ENCODE assay signal across 30 cellular contexts in genomic region chr6:169639653-169640278, GRCh38.
DNase-seq lines count a peak whose midpoint lies in the region; ATAC-seq, FAIRE-seq and TF ChIP-seq lines count a peak whose summit lies in the region.
"Had no signal": no experiment of that assay in that cellular context is flagged by ENCODE, and none has a peak within 500 bp of the region (broad histone marks: within the 10 kb centered on the region; RNA-seq: fewer than 3 reads in every experiment).

No MANE protein-coding gene starts in this region.

- CTCF ChIA-PET in H1 (lab: Charles Lee; ENCODE audit: partially characterized antibody) = no interaction called here

- no peak overlapping the region for H2BK12ac ChIP-seq in H1 (ENCODE audit: low read depth, low read length)

- H3K79me1 ChIP-seq in H1 (ENCODE audit: low read depth, low read length) = no peaks in the 10 kb centered on the region

- peaks cover 37% of the 10 kb centered on the region for H3K36me3 Mint-ChIP-seq in nephron progenitor cell (ENCODE audit: low read depth)

- H2AK5ac ChIP-seq in H1 (ENCODE audit: low read depth, low read length) = no peak overlapping the region

- no peak overlapping the region for H3K4me2 ChIP-seq in H1 (ENCODE audit: insufficient read depth in 1 of 2, low read depth in 2 of 2, low read length in 2 of 2)

- H3K23ac ChIP-seq in H1 (ENCODE audit: insufficient read length) = no peak overlapping the region

- no peak overlapping the region for H2BK5ac ChIP-seq in H1 (ENCODE audit: low read depth, low read length)

- H3K4me1 Mint-ChIP-seq in nephron progenitor cell = peaks cover 31% of the 10 kb centered on the region
- H3K4me1 Mint-ChIP-seq: stimulated activated naive B cell treated with anti-CD40 and anti-IgM and Interleukin-4, amounts not matched to agents 10 μg/mL and 1 μg/mL and 100 μg/mL, for 72 hours had no signal

- H3K9me3 Mint-ChIP-seq in nephron progenitor cell = no peaks in the 10 kb centered on the region
- H3K9me3 Mint-ChIP-seq: activated naive CD4-positive, alpha-beta T cell treated with anti-CD3 and anti-CD28 coated beads, Interleukin-2, amount 50 U/mL, for 72 hours; CD4-positive, alpha-beta T cell; HFFc6; stimulated activated naive B cell treated with anti-CD40 and anti-IgM and Interleukin-4, amounts not matched to agents 10 μg/mL and 1 μg/mL and 100 μg/mL, for 72 hours had no signal

- no peak overlapping the region for H4K5ac ChIP-seq in H1 (ENCODE audit: insufficient read length, low read depth, low read length)

- no peaks in the 10 kb centered on the region for H3K9me3 ChIP-seq in heart right ventricle
- no peaks in the 10 kb centered on the region for H3K9me3 ChIP-seq in H1 (ENCODE audit: insufficient read depth in 2 of 2, low read depth in 1 of 2, low read length in 1 of 2)
- H3K9me3 ChIP-seq: MG63, Peyer's patch had no signal

- TF ChIP-seq CTCF in heart right ventricle (IDR thresholded peaks at IDR 0.05) (no peak), H1 (IDR thresholded peaks at IDR 0.05; ENCODE audit: control extremely low read depth in 1 of 3, insufficient read depth in 1 of 3, low read depth in 1 of 3, low read length in 3 of 3) (peak in 1 of 3 experiments; percentile 11; a peak in 1 of 4 replicates), nephron progenitor cell (IDR thresholded peaks at IDR 0.05) (no peak)

- H3K56ac ChIP-seq in H1 (replicated peaks; ENCODE audit: insufficient read length, low read depth, low read length) = no peak overlapping the region

- peaks cover 0 to 9% of the 10 kb centered on the region in 2 experiments for H4K20me1 ChIP-seq in H1 (replicated peaks in 1 of 2; ENCODE audit: control insufficient read depth in 1 of 2, insufficient read depth in 2 of 2, low read length in 2 of 2)

- no peak overlapping the region for H3K14ac ChIP-seq in H1 (ENCODE audit: insufficient read length)

- no peak for TF ChIP-seq POLR2A in H1 (IDR thresholded peaks at IDR 0.05; ENCODE audit: control extremely low read depth in 1 of 2, low read depth in 2 of 2, low read length in 2 of 2)

- H3K79me2 ChIP-seq in H1 (ENCODE audit: control insufficient read depth in 1 of 2, insufficient read depth in 2 of 2, low read length in 2 of 2) = no peaks in the 10 kb centered on the region

- no peak overlapping the region for H2AFZ ChIP-seq in H1 (ENCODE audit: low read length)

- DNase-seq in cardiac septum (ENCODE audit: low spot score) (peak; percentile 67), heart right ventricle (no peak), H1 (ENCODE audit: low read depth in 1 of 2, low spot score in 2 of 2) (no peak), nephron progenitor cell (no peak), epidermal melanocyte (ENCODE audit: insufficient read length, low spot score) (no peak), urothelium cell line (ENCODE audit: low spot score) (no peak), HuH-7.5 (ENCODE audit: low spot score) (no peak)
- DNase-seq: activated CD8-positive, alpha-beta T cell treated with anti-CD3 and anti-CD28 coated beads, Interleukin-2, amount 10 ng/mL, durations not matched to agents 7 days and 5 days; activated T-cell treated with anti-CD3 and anti-CD28 coated beads for 4 hours; AML-193; CD4-positive, alpha-beta T cell; DMS79 treated with DMSO at 0.1 percent for 48 hours; effector CD8-positive, alpha-beta T cell; glutamatergic neuron; KG1; MG63; NCI-H1105 treated with DMSO at 0.1 percent for 48 hours; NCI-H187 treated with DMSO at 0.1 percent for 48 hours; occipital lobe; Peyer's patch; SIG-M5; stimulated activated naive B cell treated with anti-CD40 and anti-IgM and Interleukin-4, amounts not matched to agents 10 μg/mL and 1 μg/mL and 100 μg/mL, for 72 hours; substantia nigra had no signal

- H3K27me3 Mint-ChIP-seq in nephron progenitor cell (ENCODE audit: low read depth, poor library complexity) = no peaks in the 10 kb centered on the region
- H3K27me3 Mint-ChIP-seq: CD4-positive, alpha-beta T cell; stimulated activated naive B cell treated with anti-CD40 and anti-IgM and Interleukin-4, amounts not matched to agents 10 μg/mL and 1 μg/mL and 100 μg/mL, for 72 hours had no signal

- no peak overlapping the region for H2BK20ac ChIP-seq in H1 (ENCODE audit: low read length)

- H3K36me3 ChIP-seq in heart right ventricle (peaks cover 0 to 8% (median 0%) of the 10 kb centered on the region in 9 donors), H1 (ENCODE audit: control insufficient read depth in 2 of 4, insufficient read depth in 4 of 4, low read length in 3 of 4) (peaks cover 0 to 13% (median 8%) of the 10 kb centered on the region in 4 experiments; a peak in 5 of 8 replicates)

- H3K4ac ChIP-seq in H1 (replicated peaks; ENCODE audit: insufficient read length, low read depth, low read length) = no peak overlapping the region

- H3K4me3 ChIP-seq in heart right ventricle (no peak overlapping the region), H1 (ENCODE audit: extremely low read depth in 1 of 4, insufficient read depth in 2 of 4, low read depth in 3 of 4, low read length in 4 of 4) (no peak overlapping the region)
- H3K4me3 ChIP-seq: coronary artery, MG63, Peyer's patch had no signal

- H4K8ac ChIP-seq in H1 (ENCODE audit: extremely low read depth, insufficient read depth, low read length) = no peak overlapping the region

- TF ChIP-seq RAD21 in H1 (IDR thresholded peaks at IDR 0.05 in 1 of 2, conservative IDR thresholded peaks at IDR 0.05 in 1 of 2; ENCODE audit: low read depth in 2 of 2, low read length in 2 of 2) = peak; percentile 18 to 20; a peak in 2 of 4 replicates

- H2BK120ac ChIP-seq in H1 (replicated peaks; ENCODE audit: low read depth, low read length) = no peak overlapping the region

- H3K4me3 Mint-ChIP-seq in nephron progenitor cell = no peak overlapping the region
- H3K4me3 Mint-ChIP-seq: activated CD8-positive, alpha-beta T cell treated with anti-CD3 and anti-CD28 coated beads, Interleukin-2, amount 10 ng/mL, durations not matched to agents 7 days and 5 days; CD4-positive, alpha-beta T cell; HFFc6; stimulated activated naive B cell treated with anti-CD40 and anti-IgM and Interleukin-4, amounts not matched to agents 10 μg/mL and 1 μg/mL and 100 μg/mL, for 72 hours had no signal

- H4K91ac ChIP-seq in H1 (replicated peaks; ENCODE audit: insufficient read length, low read length) = no peak overlapping the region

- FAIRE-seq in H1 (lab: Jason Lieb, UNC) (no peak), urothelium cell line (lab: Jason Lieb, UNC) (no peak)
- FAIRE-seq: bronchial epithelial cell, HTR-8/SVneo, keratinocyte had no signal

- H2BK15ac ChIP-seq in H1 (ENCODE audit: low read length) = no peak overlapping the region

- no peak for ATAC-seq in heart right ventricle
- no peak for ATAC-seq in HG03095 (IDR thresholded peaks at IDR 0.05; ENCODE audit: unreplicated experiment)
- ATAC-seq: activated CD8-positive, alpha-beta T cell treated with anti-CD3 and anti-CD28 coated beads, Interleukin-2, amount 10 ng/mL, durations not matched to agents 7 days and 5 days; stimulated activated naive B cell treated with anti-CD40 and anti-IgM and Interleukin-4, amounts not matched to agents 10 μg/mL and 1 μg/mL and 100 μg/mL, for 72 hours had no signal

- WGBS in heart right ventricle, 2 donors = 82% methylated on average over 21 of the region's 21 CpGs
- WGBS in H1 (ENCODE audit: extremely low coverage in 1 of 2, insufficient coverage in 1 of 2, insufficient read length in 1 of 2, insufficient replicate concordance in 2 of 2, low coverage in 1 of 2, low lambda C conversion rate in 2 of 2, missing lambda C conversion rate in 1 of 2), 2 experiments = 89% methylated on average over 21 of the region's 21 CpGs; no CpG with 5 or more reads in 1 of the 2 experiments

- H3K18ac ChIP-seq in H1 (ENCODE audit: extremely low read depth, low read length) = no peak overlapping the region

- no peak for TF ChIP-seq EP300 in H1 (IDR thresholded peaks at IDR 0.05; ENCODE audit: borderline replicate concordance in 1 of 2, low read depth in 2 of 2, low read length in 2 of 2)

- intact Hi-C loops in cardiac septum (cut with DNase I) = no loop called here
- intact Hi-C loops in heart right ventricle (cut with DNase I) = no loop called here

- no peak overlapping the region for H3K9ac ChIP-seq in H1 (replicated peaks in 1 of 4; ENCODE audit: extremely low read depth in 1 of 4, low read depth in 3 of 4, low read length in 3 of 4)

- peak overlapping the region; percentile 85 for H3K27ac Mint-ChIP-seq in nephron progenitor cell
- H3K27ac Mint-ChIP-seq: activated CD8-positive, alpha-beta T cell treated with anti-CD3 and anti-CD28 coated beads, Interleukin-2, amount 10 ng/mL, durations not matched to agents 7 days and 5 days; activated naive CD4-positive, alpha-beta T cell treated with anti-CD3 and anti-CD28 coated beads, Interleukin-2, amount 50 U/mL, for 72 hours; CD4-positive, alpha-beta T cell; HFFc6; stimulated activated naive B cell treated with anti-CD40 and anti-IgM and Interleukin-4, amounts not matched to agents 10 μg/mL and 1 μg/mL and 100 μg/mL, for 72 hours had no signal

- POLR2A ChIA-PET in H1 (lab: Charles Lee; ENCODE audit: partially characterized antibody) = interaction anchor here (0.9 to 1.7 kb wide), 2 partner anchors 10 to 21 kb away, joined by 3 to 5 read pairs; no protein-coding TSS in a partner anchor

- H3K4me1 ChIP-seq in heart right ventricle = peaks cover 0 to 3% (median 0%) of the 10 kb centered on the region in 9 donors
- no peaks in the 10 kb centered on the region for H3K4me1 ChIP-seq in H1 (replicated peaks in 1 of 4; ENCODE audit: control insufficient read depth in 3 of 4, insufficient read depth in 4 of 4, low read length in 3 of 4)
- H3K4me1 ChIP-seq: Peyer's patch had no signal

- H3K23me2 ChIP-seq in H1 (ENCODE audit: low read depth, low read length) = no peaks in the 10 kb centered on the region

- H3K27ac ChIP-seq in heart right ventricle = no peak overlapping the region
- no peak overlapping the region for H3K27ac ChIP-seq in H1 (ENCODE audit: low read depth, low read length)
- H3K27ac ChIP-seq: coronary artery, Peyer's patch had no signal

- H3K27me3 ChIP-seq in heart right ventricle (no peaks in the 10 kb centered on the region), H1 (replicated peaks in 1 of 4; ENCODE audit: control insufficient read depth in 3 of 4, extremely low read depth in 1 of 4, insufficient read depth in 3 of 4, low read length in 3 of 4) (no peaks in the 10 kb centered on the region)
- H3K27me3 ChIP-seq: MG63, Peyer's patch had no signal

TF ChIP-seq in H1, 55 proteins besides CTCF, POLR2A, EP300 and RAD21 (continues in another document):
- TF ChIP-seq TAF7 (optimal IDR thresholded peaks at IDR 0.05; ENCODE audit: borderline replicate concordance, low read depth, low read length) (no peak), BCL11A (IDR thresholded peaks at IDR 0.05; ENCODE audit: low read depth in 2 of 2, low read length in 2 of 2) (no peak), BRCA1 (IDR thresholded peaks at IDR 0.05; ENCODE audit: low read depth, low read length) (no peak), TAF1 (IDR thresholded peaks at IDR 0.05; ENCODE audit: low read depth, low read length) (no peak), KDM5A (IDR thresholded peaks at IDR 0.05; ENCODE audit: low read length) (no peak), KDM4A (IDR thresholded peaks at IDR 0.05; ENCODE audit: low read depth, low read length, severe bottlenecking) (no peak), FOSL1 (IDR thresholded peaks at IDR 0.05; ENCODE audit: insufficient read depth, low read depth, low read length) (no peak)
